Comparison of ENCODE assay signal across 2 cellular contexts in genomic region chr17:61225178-61225577, GRCh38.
TF ChIP-seq lines count a peak whose summit lies in the region.

No MANE protein-coding gene starts in this region.

TF ChIP-seq in SK-N-SH, 30 proteins besides CTCF, POLR2A, EP300 and RAD21:
- TF ChIP-seq REST (IDR thresholded peaks at IDR 0.05; ENCODE audit: low read depth, low read length) (no peak), MXI1 (IDR thresholded peaks at IDR 0.05; ENCODE audit: low read depth, low read length) (no peak), USF2 (IDR thresholded peaks at IDR 0.05; ENCODE audit: borderline replicate concordance, low read depth, low read length) (no peak), MAX (IDR thresholded peaks at IDR 0.05; ENCODE audit: low read depth) (no peak), CHD2 (IDR thresholded peaks at IDR 0.05; ENCODE audit: low read length, partially characterized antibody) (peak; percentile 19), GATA2 (CRISPR knock-in tag; IDR thresholded peaks at IDR 0.05) (peak; percentile 6; the same call in 1 of the 2 replicates), RXRA (IDR thresholded peaks at IDR 0.05; ENCODE audit: borderline replicate concordance, low read depth) (no peak), TAF1 (IDR thresholded peaks at IDR 0.05; ENCODE audit: borderline replicate concordance, low read depth, low read length) (no peak)
TF ChIP-seq in SK-N-SH: peak in this region for 2.

TF ChIP-seq in HepG2, 621 proteins besides CTCF, POLR2A, EP300 and RAD21 (continued from another document):
- TF ChIP-seq ZNF609 (CRISPR knock-in tag; IDR thresholded peaks at IDR 0.05; ENCODE audit: borderline replicate concordance) (peak; percentile 38; the same call in 1 of the 2 replicates), GFI1 (CRISPR knock-in tag; IDR thresholded peaks at IDR 0.05; ENCODE audit: borderline replicate concordance) (0 out of 2 replicates have a peak, but pooled peaks have one; percentile 38), HHEX (CRISPR knock-in tag; IDR thresholded peaks at IDR 0.05) (peak; percentile 54; the same call in 1 of the 2 replicates), TBX3 (IDR thresholded peaks at IDR 0.05; ENCODE audit: borderline replicate concordance) (peak; percentile 69; the same call in 1 of the 2 replicates), TBX2 (CRISPR knock-in tag; IDR thresholded peaks at IDR 0.05; ENCODE audit: borderline replicate concordance) (peak; percentile 47; the same call in 1 of the 2 replicates), PPARG (CRISPR knock-in tag; conservative IDR thresholded peaks at IDR 0.05) (peak; percentile 69; the same call in 1 of the 2 replicates), SIX1 (CRISPR knock-in tag; IDR thresholded peaks at IDR 0.05; ENCODE audit: borderline replicate concordance) (peak; percentile 39; the same call in 1 of the 2 replicates), MYPOP (CRISPR knock-in tag; IDR thresholded peaks at IDR 0.05) (no peak), ZKSCAN1 (IDR thresholded peaks at IDR 0.05; ENCODE audit: low read length) (no peak), NR2F6 (IDR thresholded peaks at IDR 0.05) (peak; percentile 91), NR2F6 (CRISPR knock-in tag; IDR thresholded peaks at IDR 0.05) (peak; percentile 74), RXRB (CRISPR knock-in tag; IDR thresholded peaks at IDR 0.05; ENCODE audit: borderline replicate concordance) (peak; percentile 47; the same call in 1 of the 2 replicates), NR2F1 (CRISPR knock-in tag; IDR thresholded peaks at IDR 0.05) (peak in 1 of 2 experiments; percentile 49; a peak in 1 of 4 replicates), TCF7 (IDR thresholded peaks at IDR 0.05; ENCODE audit: low read depth) (peak; percentile 35; the same call in 1 of the 2 replicates), NR2F2 (IDR thresholded peaks at IDR 0.05; ENCODE audit: borderline replicate concordance, low read depth) (peak; percentile 86), FOXJ3 (CRISPR knock-in tag; IDR thresholded peaks at IDR 0.05; ENCODE audit: borderline replicate concordance) (no peak)
